In genomic region chr11:80155412-80156017, GRCh38 we compare ENCODE assay signal across 9 cellular contexts.
A peak's percentile ranks its signal among the peaks of the same experiment; 100 is the strongest.
DNase-seq lines count a peak whose midpoint lies in the region; ATAC-seq, FAIRE-seq and TF ChIP-seq lines count a peak whose summit lies in the region.
"Had no signal": no experiment of that assay in that cellular context is flagged by ENCODE, and none has a peak within 500 bp of the region (broad histone marks: within the 10 kb centered on the region; RNA-seq: fewer than 3 reads in every experiment).

No MANE protein-coding gene starts in this region.

- no peak overlapping the region for H3K27ac Mint-ChIP-seq in naive thymus-derived CD8-positive, alpha-beta T cell
- H3K27ac Mint-ChIP-seq: activated B cell treated with CpG ODN at 0.5 μM for 24 hours had no signal

- no peaks in the 10 kb centered on the region for H3K4me1 ChIP-seq in HCT116 (ENCODE audit: control insufficient read depth in 1 of 2, insufficient read depth in 2 of 2, low read length in 2 of 2)
- no peaks in the 10 kb centered on the region for H3K4me1 ChIP-seq in fibroblast of lung (ENCODE audit: control insufficient read depth, extremely low read depth, insufficient read depth, low read length)
- no peaks in the 10 kb centered on the region for H3K4me1 ChIP-seq in tibial nerve

- peak; percentile 36; the same call in 1 of the 2 replicates for ATAC-seq in HCT116
- no peak for ATAC-seq in naive thymus-derived CD8-positive, alpha-beta T cell

- H3K79me2 ChIP-seq in HCT116 (ENCODE audit: insufficient read depth, low read length), result no peaks in the 10 kb centered on the region
- H3K79me2 ChIP-seq in fibroblast of lung (ENCODE audit: control insufficient read depth, insufficient read depth, low read length), result no peaks in the 10 kb centered on the region

- no peak for TF ChIP-seq EP300 in tibial nerve (IDR thresholded peaks at IDR 0.05)

- TF ChIP-seq RAD21 in HCT116 (IDR thresholded peaks at IDR 0.05; ENCODE audit: low read depth), result peak; percentile 21; the same call in 1 of the 2 replicates

- peaks cover 0 to 1% (median 0%) of the 10 kb centered on the region in 4 donors for H3K4me1 Mint-ChIP-seq in naive thymus-derived CD8-positive, alpha-beta T cell
- H3K4me1 Mint-ChIP-seq: activated B cell treated with CpG ODN at 0.5 μM for 24 hours had no signal

- H3K27me3 Mint-ChIP-seq in naive thymus-derived CD8-positive, alpha-beta T cell, result no peaks in the 10 kb centered on the region
- H3K27me3 Mint-ChIP-seq: activated B cell treated with CpG ODN at 0.5 μM for 24 hours had no signal

- BruUV-seq in HCT116 (replicated peaks; lab: Mats Ljungman, UMichigan), result no TSS peak

- H3K36me3 Mint-ChIP-seq in naive thymus-derived CD8-positive, alpha-beta T cell, result no peaks in the 10 kb centered on the region

- intact Hi-C loops in HCT116 (cut with micrococcal nuclease), result no loop called here

- no peak for FAIRE-seq in urothelium cell line (lab: Jason Lieb, UNC)

- H3K9me3 ChIP-seq in HCT116 (ENCODE audit: control insufficient read depth in 1 of 2, insufficient read depth in 1 of 2, low read depth in 1 of 2, low read length in 2 of 2) (peaks cover 0 to 13% of the 10 kb centered on the region in 2 experiments; a peak in 3 of 4 replicates), fibroblast of lung (ENCODE audit: control insufficient read depth, insufficient read depth, low read depth, low read length) (no peaks in the 10 kb centered on the region), tibial nerve (no peaks in the 10 kb centered on the region)

- H3K4me3 Mint-ChIP-seq in naive thymus-derived CD8-positive, alpha-beta T cell, result no peak overlapping the region
- H3K4me3 Mint-ChIP-seq: activated B cell treated with CpG ODN at 0.5 μM for 24 hours had no signal

- DNase-seq in GM04504 (ENCODE audit: low read depth), result peak; percentile 10
- DNase-seq in HCT116 (ENCODE audit: low read depth, low spot score), result no peak
- DNase-seq in NCI-H774 (lab: John Stamatoyannopoulos, UW), result peak; percentile 23
- peak in 1 of 2 donors; percentile 49 for DNase-seq in fibroblast of lung (ENCODE audit: low read depth in 2 of 2)
- DNase-seq in urothelium cell line (ENCODE audit: low spot score), result peak; percentile 20
- DNase-seq in stimulated activated naive CD4-positive, alpha-beta T cell (lab: John Stamatoyannopoulos, UW), result no peak
- no peak for DNase-seq in naive thymus-derived CD8-positive, alpha-beta T cell
- DNase-seq in tibial nerve (ENCODE audit: low spot score in 2 of 2), result no peak
- DNase-seq: activated B cell treated with CpG ODN at 0.5 μM for 24 hours had no signal

- no peaks in the 10 kb centered on the region for H3K9me2 ChIP-seq in HCT116 (ENCODE audit: insufficient read depth)

- H3K9ac ChIP-seq in HCT116 (ENCODE audit: low read length) (no peak overlapping the region), fibroblast of lung (ENCODE audit: insufficient read depth, low read length) (no peak overlapping the region)

- no peak overlapping the region for H3K4me2 ChIP-seq in HCT116 (ENCODE audit: low read length)
- H3K4me2 ChIP-seq in fibroblast of lung (ENCODE audit: extremely low read depth, insufficient read depth, low read length), result no peak overlapping the region

- TF ChIP-seq POLR2A in HCT116 (IDR thresholded peaks at IDR 0.05; ENCODE audit: borderline replicate concordance, extremely low read depth, insufficient read depth, insufficient read length), result no peak
- TF ChIP-seq POLR2A in tibial nerve (IDR thresholded peaks at IDR 0.05), result no peak

- no peaks in the 10 kb centered on the region for H3K27me3 ChIP-seq in HCT116 (ENCODE audit: insufficient read depth, low read length)
- H3K27me3 ChIP-seq in fibroblast of lung (ENCODE audit: control insufficient read depth, insufficient read depth, low read length), result no peaks in the 10 kb centered on the region
- no peaks in the 10 kb centered on the region for H3K27me3 ChIP-seq in tibial nerve

- peaks cover 0 to 13% (median 4%) of the 10 kb centered on the region in 9 donors for H3K9me3 Mint-ChIP-seq in naive thymus-derived CD8-positive, alpha-beta T cell
- H3K9me3 Mint-ChIP-seq: activated B cell treated with CpG ODN at 0.5 μM for 24 hours had no signal

- no peak overlapping the region for H3K4me3 ChIP-seq in HCT116 (replicated peaks in 1 of 2; ENCODE audit: low read depth in 1 of 2, low read length in 2 of 2)
- no peak overlapping the region for H3K4me3 ChIP-seq in fibroblast of lung (replicated peaks in 1 of 4; ENCODE audit: control extremely low read depth in 1 of 4, insufficient read depth in 1 of 4, low read depth in 3 of 4, low read length in 4 of 4)
- no peak overlapping the region for H3K4me3 ChIP-seq in tibial nerve

- CTCF ChIA-PET in HCT116 (lab: Charles Lee), result no interaction called here

- RAD21 ChIA-PET in HCT116 (lab: Charles Lee; ENCODE audit: low non-redundant PET in 1 of 2, low total read pairs in 2 of 2, uncharacterized antibody in 2 of 2, unreplicated experiment in 2 of 2), result no interaction called here

- no peaks in the 10 kb centered on the region for H3K36me3 ChIP-seq in HCT116 (ENCODE audit: control insufficient read depth in 1 of 2, insufficient read depth in 2 of 2, low read length in 2 of 2)
- H3K36me3 ChIP-seq in fibroblast of lung (ENCODE audit: control insufficient read depth, insufficient read depth, low read length), result no peaks in the 10 kb centered on the region
- H3K36me3 ChIP-seq in tibial nerve, result no peaks in the 10 kb centered on the region

- H3K27ac ChIP-seq in HCT116 (ENCODE audit: low read depth, low read length) (no peak overlapping the region), fibroblast of lung (ENCODE audit: insufficient read depth, low read length) (no peak overlapping the region), tibial nerve (no peak overlapping the region)

- 22 to 41% methylated on average over 4 of the region's 4 CpGs for WGBS in tibial nerve, 2 donors

- TF ChIP-seq CTCF in HCT116 (IDR thresholded peaks at IDR 0.05 in 2 of 3, conservative IDR thresholded peaks at IDR 0.05 in 1 of 3; ENCODE audit: borderline replicate concordance in 1 of 3, insufficient read depth in 1 of 3, low read depth in 2 of 3, low read length in 2 of 3) (peak; percentile 4 to 37 (median 26); a peak in 2 of 6 replicates), fibroblast of lung (conservative IDR thresholded peaks at IDR 0.05 in 1 of 2, IDR thresholded peaks at IDR 0.05 in 1 of 2; ENCODE audit: low read depth in 1 of 2, low read length in 2 of 2) (peak; percentile 58 to 65), tibial nerve (IDR thresholded peaks at IDR 0.05) (peak in 2 of 5 experiments; percentile 8 to 13)

- H4K20me1 ChIP-seq in HCT116 (ENCODE audit: insufficient read depth), result no peaks in the 10 kb centered on the region
- no peaks in the 10 kb centered on the region for H4K20me1 ChIP-seq in fibroblast of lung (ENCODE audit: control insufficient read depth, extremely low read depth, insufficient read depth, low read length)

- no peak overlapping the region for H2AFZ ChIP-seq in HCT116 (ENCODE audit: low read depth, low read length, poor library complexity, severe bottlenecking)
- no peak overlapping the region for H2AFZ ChIP-seq in fibroblast of lung (ENCODE audit: low read length)

- POLR2A ChIA-PET in HCT116 (lab: Charles Lee), result no interaction called here
- POLR2A ChIA-PET in naive thymus-derived CD8-positive, alpha-beta T cell (lab: Charles Lee), result no interaction called here

TF ChIP-seq in HCT116, 20 proteins besides CTCF, POLR2A, EP300 and RAD21:
- TF ChIP-seq SP1 (IDR thresholded peaks at IDR 0.05; ENCODE audit: low read depth) (no peak), REST (IDR thresholded peaks at IDR 0.05; ENCODE audit: low read depth) (no peak), POLR2AphosphoS5 (IDR thresholded peaks at IDR 0.05; ENCODE audit: low read depth, low read length) (no peak)

Comparison
In these comparisons a context has a peak if more than half of its experiments do, and no peak if none do; other contexts are left out.
1. DNase-seq: peak in GM04504 (single experiment), NCI-H774 (single experiment) and urothelium cell line (single experiment); none in HCT116 (single experiment), stimulated activated naive CD4-positive, alpha-beta T cell (0 of 6), naive thymus-derived CD8-positive, alpha-beta T cell (0 of 10) and tibial nerve (0 of 2).